ENCODE assay signal across 8 cellular contexts in genomic region chr5:159975462-159976019, GRCh38. TPM values are rescaled to one million over a fixed set of nuclear protein-coding genes. Genes with fewer than 3 reads are reported as not detected.
DNase-seq lines count a peak whose midpoint lies in the region; ATAC-seq and TF ChIP-seq lines count a peak whose summit lies in the region.

No MANE protein-coding gene starts in this region.

- H3K4me3 ChIP-seq in cardiac muscle cell, result no peak overlapping the region

- no peak overlapping the region for H3K27ac ChIP-seq in cardiac muscle cell

- no peaks in the 10 kb centered on the region for H3K9me3 ChIP-seq in cardiac muscle cell (ENCODE audit: low read depth)

- ATAC-seq in GM21360 (IDR thresholded peaks at IDR 0.05; ENCODE audit: unreplicated experiment), result no peak

- TF ChIP-seq CTCF in cardiac muscle cell (IDR thresholded peaks at IDR 0.05; ENCODE audit: low read depth, low read length), result peak; percentile 62

- peaks cover 34% of the 10 kb centered on the region for H3K27me3 ChIP-seq in cardiac muscle cell

- no peaks in the 10 kb centered on the region for H3K36me3 ChIP-seq in cardiac muscle cell

- no peaks in the 10 kb centered on the region for H3K4me1 ChIP-seq in cardiac muscle cell (ENCODE audit: low read depth)

- DNase-seq in NCI-H748 (lab: John Stamatoyannopoulos, UW; ENCODE audit: unreplicated experiment) (peak; percentile 8), NCI-H748 treated with DMSO at 0.1 percent for 48 hours (lab: John Stamatoyannopoulos, UW) (no peak), T1000 (lab: John Stamatoyannopoulos, UW) (peak; percentile 59), cardiac muscle cell (ENCODE audit: low read depth in 1 of 2, low spot score in 1 of 2) (peak in 1 of 2 donors; percentile 94), stromal cell of bone marrow (ENCODE audit: low read depth) (peak; percentile 90), NCI-H2171 (lab: John Stamatoyannopoulos, UW) (no peak)
- DNase-seq in activated CD4-positive, alpha-beta T cell treated with anti-CD3 and anti-CD28 coated beads, Interleukin-2, amount 50 U/mL, for 48 hours, result no peak

RNA-seq across cellular contexts. Expression of gene TTC1, which starts 33.4 kb away (rescaled TPM):
- total RNA-seq in cardiac muscle cell, result 28.1 and 39.4 TPM in 2 replicates
- polyA plus RNA-seq in cardiac muscle cell, result 48.8 and 54.6 TPM in 2 replicates

RNA-seq across cellular contexts. Expression of gene ADRA1B, which starts 59.3 kb away (rescaled TPM):
- 1.8 and 2.9 TPM in 2 replicates for total RNA-seq in cardiac muscle cell
- 0.79 and 0.84 TPM in 2 replicates for polyA plus RNA-seq in cardiac muscle cell

Comparison
In these comparisons a context has a peak if more than half of its experiments do, and no peak if none do; other contexts are left out.
1. DNase-seq: peak in NCI-H748 (single experiment), T1000 (single experiment) and stromal cell of bone marrow (single experiment); none in NCI-H748 treated with DMSO at 0.1 percent for 48 hours (single experiment), activated CD4-positive, alpha-beta T cell treated with anti-CD3 and anti-CD28 coated beads, Interleukin-2, amount 50 U/mL, for 48 hours (0 of 2) and NCI-H2171 (single experiment).